8 cellular contexts compared by ENCODE assay signal in genomic region chr6:52420668-52421358, GRCh38. TPM values are rescaled to one million over a fixed set of nuclear protein-coding genes. Genes with fewer than 3 reads are reported as not detected.
DNase-seq lines count a peak whose midpoint lies in the region; ATAC-seq and TF ChIP-seq lines count a peak whose summit lies in the region.

No MANE protein-coding gene starts in this region.

- H3K4me3 ChIP-seq in Jurkat, Clone E6-1 (ENCODE audit: low read length) = peak overlapping the region; percentile 92
- H3K4me3 ChIP-seq in gastroesophageal sphincter (peak overlapping the region; percentile 44 to 77), prostate gland (peak overlapping the region; percentile 45 to 65)

- TF ChIP-seq EP300 in gastroesophageal sphincter (IDR thresholded peaks at IDR 0.05) = no peak

- 3 to 4% methylated on average over 21 of the region's 21 CpGs for WGBS in gastroesophageal sphincter (ENCODE audit: low coverage in 1 of 2), 2 donors
- 3% methylated on average over 21 of the region's 21 CpGs for WGBS in prostate gland

- TF ChIP-seq POLR2A in gastroesophageal sphincter (IDR thresholded peaks at IDR 0.05) (no peak), prostate gland (IDR thresholded peaks at IDR 0.05) (no peak)

- H3K36me3 ChIP-seq in gastroesophageal sphincter (peaks cover 0 to 14% of the 10 kb centered on the region in 2 donors), prostate gland (no peaks in the 10 kb centered on the region)

- intact Hi-C loops in prostate gland (cut with DNase I) = loop anchor here (1.0 to 5.0 kb wide), 2 partner anchors 81 to 156 kb away; partner anchors contain the start of gene TRAM2
- intact Hi-C loops in posterior vena cava (cut with DNase I) = loop anchor here in 1 of 2 donors (10.0 kb wide), 1 partner anchor 154 kb away; the partner anchor contains the start of gene TRAM2

- H3K9me3 ChIP-seq in gastroesophageal sphincter = no peaks in the 10 kb centered on the region
- H3K9me3 ChIP-seq in prostate gland = no peaks in the 10 kb centered on the region

- H3K27me3 ChIP-seq in gastroesophageal sphincter (no peaks in the 10 kb centered on the region), prostate gland (replicated peaks; ENCODE audit: insufficient read depth) (no peaks in the 10 kb centered on the region)

- no peak for TF ChIP-seq CTCF in C4-2B (conservative IDR thresholded peaks at IDR 0.05)
- no peak for TF ChIP-seq CTCF in gastroesophageal sphincter (IDR thresholded peaks at IDR 0.05)
- TF ChIP-seq CTCF in prostate gland (IDR thresholded peaks at IDR 0.05) = no peak
- TF ChIP-seq CTCF in GM13977 (IDR thresholded peaks at IDR 0.05; ENCODE audit: extremely low read depth, insufficient read depth, missing control alignments) = no peak

- peaks cover 0 to 31% (median 0%) of the 10 kb centered on the region in 3 donors for H3K4me1 ChIP-seq in gastroesophageal sphincter
- H3K4me1 ChIP-seq in prostate gland (replicated peaks) = no peaks in the 10 kb centered on the region

- DNase-seq in Jurkat, Clone E6-1 (ENCODE audit: low read depth, low spot score) = no peak
- peak; percentile 45 for DNase-seq in SK-MEL-5 (ENCODE audit: low read depth, low spot score)
- peak; percentile 17 for DNase-seq in prostate gland (ENCODE audit: low spot score)
- no peak for DNase-seq in posterior vena cava (ENCODE audit: low spot score)
- DNase-seq in GM13977 (ENCODE audit: low spot score) = no peak

- peak overlapping the region; percentile 82 for H3K27ac ChIP-seq in C4-2B
- peak overlapping the region in 3 of 4 donors; percentile 86 to 88 (median 88) for H3K27ac ChIP-seq in gastroesophageal sphincter
- peak overlapping the region in 1 of 2 donors; percentile 50 for H3K27ac ChIP-seq in prostate gland

- in situ Hi-C loops in SK-MEL-5 (cut with HindIII; ENCODE audit: low pct_unique_long_range_greater_than_20kb, low sequenced_read_pairs) = loop anchor here (25.0 kb wide), 1 partner anchor 241 kb away; the partner anchor contains the start of gene TMEM14A
- in situ Hi-C loops in GM13977 (cut with MboI; ENCODE audit: low pct_unique_long_range_greater_than_20kb, low sequenced_read_pairs, unreplicated experiment) = no loop called here

- ATAC-seq in gastroesophageal sphincter (no peak), HG02938 (IDR thresholded peaks at IDR 0.05; ENCODE audit: unreplicated experiment) (no peak)

RNA-seq across cellular contexts. Expression of gene EFHC1, which starts 0.7 kb away (rescaled TPM):
- polyA plus RNA-seq in Jurkat, Clone E6-1 (2012; ENCODE audit: insufficient read depth, insufficient read length) = 16.0 TPM
- total RNA-seq in SK-MEL-5 (2014; rRNA removed; shearing (Covaris generic)) = 14.1 and 23.7 TPM in 2 replicates
- 6.0 and 12.0 TPM in 2 replicates for polyA plus RNA-seq in SK-MEL-5 (2015; cell fraction: cytosol; rRNA removed)
- polyA plus RNA-seq in SK-MEL-5 (2015; cell fraction: nucleus; rRNA removed) = 259 and 284 TPM in 2 replicates
- total RNA-seq in gastroesophageal sphincter = 10 to 100 TPM in 3 of 4 donors, 1 to 10 TPM in 1; 5.1 to 27.4 (median 12.9) TPM
- 10 to 100 TPM; 19.4 to 23.5 TPM for total RNA-seq in prostate gland
- total RNA-seq in posterior vena cava = 10 to 100 TPM; 12.0 to 13.5 TPM

RNA-seq across cellular contexts. Expression of gene PAQR8, which starts 58.9 kb away (rescaled TPM):
- 8.7 TPM for polyA plus RNA-seq in Jurkat, Clone E6-1 (2012; ENCODE audit: insufficient read depth, insufficient read length)
- total RNA-seq in SK-MEL-5 (2014; rRNA removed; shearing (Covaris generic)) = 25.7 and 25.8 TPM in 2 replicates
- 27.8 and 34.8 TPM in 2 replicates for polyA plus RNA-seq in SK-MEL-5 (2015; cell fraction: cytosol; rRNA removed)
- 8.2 and 9.4 TPM in 2 replicates for polyA plus RNA-seq in SK-MEL-5 (2015; cell fraction: nucleus; rRNA removed)
- total RNA-seq in gastroesophageal sphincter (10 to 100 TPM in 3 of 4 donors, 1 to 10 TPM in 1; 8.6 to 21.1 (median 14.2) TPM), prostate gland (10 to 100 TPM in 1 of 2 donors, 1 to 10 TPM in 1; 9.9 to 15.8 TPM), posterior vena cava (1 to 10 TPM; 3.9 TPM)

Comparison
In these comparisons a context has a peak if more than half of its experiments do, and no peak if none do; other contexts are left out.
1. DNase-seq: peak in SK-MEL-5 (single experiment) and prostate gland (single experiment); none in Jurkat, Clone E6-1 (single experiment), posterior vena cava (single experiment) and GM13977 (single experiment).
2. Peak in every context shown above with its lines, with median percentiles within 50 percentile points of each other: H3K4me3 ChIP-seq.